9 cellular contexts compared by ENCODE assay signal in the genomic region with DNA sequence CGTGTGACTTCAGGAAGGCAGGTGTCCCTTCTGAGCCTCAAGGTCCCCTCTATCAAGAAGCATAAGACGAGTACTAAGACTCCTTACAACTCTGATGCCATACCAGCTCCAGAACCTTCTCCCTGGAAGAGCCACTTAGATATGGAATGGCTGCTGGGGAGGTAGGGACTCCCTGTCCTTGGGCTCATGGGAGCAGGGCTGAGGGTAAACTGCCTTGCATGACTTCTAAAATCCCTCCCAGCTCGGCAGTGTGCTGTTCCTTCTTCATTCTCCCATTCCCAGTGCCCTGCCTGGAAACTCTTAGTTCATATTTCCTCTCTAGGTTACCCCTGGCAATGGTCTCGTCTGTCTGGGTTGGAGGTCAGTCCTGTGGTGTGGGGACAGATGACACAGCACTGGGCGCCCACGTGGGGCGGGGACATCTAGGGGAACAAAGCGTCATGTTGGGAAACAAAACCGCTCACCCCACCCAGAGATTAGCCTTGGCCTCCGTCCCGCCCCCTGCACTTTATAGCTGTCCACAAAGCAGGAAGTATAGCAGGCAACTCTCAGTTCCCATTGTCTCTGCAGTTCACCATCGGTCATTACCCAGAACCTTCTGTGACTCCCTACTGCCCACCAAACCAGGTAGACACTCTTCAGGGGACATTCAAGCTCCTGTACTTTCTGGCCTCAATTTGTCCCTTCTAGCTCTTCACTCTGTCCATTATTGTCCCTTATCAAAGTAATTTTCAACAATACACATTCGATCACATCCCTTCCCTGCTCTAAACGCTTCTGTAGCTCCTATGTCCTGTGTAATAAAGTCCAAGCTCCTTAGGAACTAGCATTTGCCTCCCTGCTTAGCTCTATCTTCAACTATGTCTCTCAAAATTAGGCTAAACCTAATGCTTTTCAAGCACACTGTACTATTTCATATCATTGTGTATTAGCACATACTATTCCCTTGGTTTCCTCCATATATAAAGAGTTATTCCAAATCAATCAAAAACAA.
DNase-seq lines count a peak whose midpoint lies in the region; ATAC-seq and TF ChIP-seq lines count a peak whose summit lies in the region.
"Had no signal": no experiment of that assay in that cellular context is flagged by ENCODE, and none has a peak within 500 bp of the region (broad histone marks: within the 10 kb centered on the region; RNA-seq: fewer than 3 reads in every experiment).

No MANE protein-coding gene starts in this region.

- H3K27ac ChIP-seq in GM23338 (ENCODE audit: low read depth), result no peak overlapping the region
- H3K27ac ChIP-seq: 22Rv1 had no signal

- peak overlapping the region; percentile 89 for H3K27ac Mint-ChIP-seq in dendritic cell treated with granulocyte-macrophage colony-stimulating factor and Interleukin-4, amounts not matched to agents 40 ng/mL and 50 ng/mL, for 4 days
- no peak overlapping the region for H3K27ac Mint-ChIP-seq in GM23338

- no peaks in the 10 kb centered on the region for H3K9me3 Mint-ChIP-seq in dendritic cell treated with granulocyte-macrophage colony-stimulating factor and Interleukin-4, amounts not matched to agents 40 ng/mL and 50 ng/mL, for 4 days
- no peaks in the 10 kb centered on the region for H3K9me3 Mint-ChIP-seq in GM23338

- peak overlapping the region; percentile 50 for H3K4me3 Mint-ChIP-seq in dendritic cell treated with granulocyte-macrophage colony-stimulating factor and Interleukin-4, amounts not matched to agents 40 ng/mL and 50 ng/mL, for 4 days
- no peak overlapping the region for H3K4me3 Mint-ChIP-seq in GM23338

- no peak overlapping the region for H3K4me3 ChIP-seq in GM23338

- TF ChIP-seq CTCF in GM23338 (conservative IDR thresholded peaks at IDR 0.05; ENCODE audit: low read depth in 2 of 2), result no peak

- peaks cover 86% of the 10 kb centered on the region for H3K4me1 Mint-ChIP-seq in dendritic cell treated with granulocyte-macrophage colony-stimulating factor and Interleukin-4, amounts not matched to agents 40 ng/mL and 50 ng/mL, for 4 days (ENCODE audit: low read depth)
- H3K4me1 Mint-ChIP-seq in GM23338, result peaks cover 25% of the 10 kb centered on the region

- intact Hi-C loops in dendritic cell treated with granulocyte-macrophage colony-stimulating factor and Interleukin-4, amounts not matched to agents 40 ng/mL and 50 ng/mL, for 4 days (cut with micrococcal nuclease), result loop anchor here (1.0 kb wide), 1 partner anchor 13 kb away; no protein-coding TSS in a partner anchor
- intact Hi-C loops in sciatic nerve (cut with DNase I), result no loop called here

- peaks cover 3% of the 10 kb centered on the region for H3K27me3 ChIP-seq in GM23338 (ENCODE audit: insufficient read depth)

- H3F3A ChIP-seq in GM23338 (replicated peaks; ENCODE audit: low read depth), result no peaks in the 10 kb centered on the region

- H3K4me2 ChIP-seq in GM23338, result no peak overlapping the region

- no peaks in the 10 kb centered on the region for H3K9me2 ChIP-seq in GM23338 (ENCODE audit: insufficient read depth)

- H4K20me1 ChIP-seq in GM23338 (replicated peaks; ENCODE audit: insufficient read depth), result no peaks in the 10 kb centered on the region; the same call in 1 of the 2 replicates

- no peaks in the 10 kb centered on the region for H3K36me3 ChIP-seq in GM23338 (ENCODE audit: insufficient read depth)

- H2AFZ ChIP-seq in GM23338, result no peak overlapping the region

- no peaks in the 10 kb centered on the region for H3K27me3 Mint-ChIP-seq in dendritic cell treated with granulocyte-macrophage colony-stimulating factor and Interleukin-4, amounts not matched to agents 40 ng/mL and 50 ng/mL, for 4 days
- H3K27me3 Mint-ChIP-seq in GM23338 (ENCODE audit: insufficient read depth, low read depth, poor library complexity), result peaks cover 7% of the 10 kb centered on the region

- ATAC-seq in sciatic nerve, result peak; percentile 74
- ATAC-seq in GM18858 (IDR thresholded peaks at IDR 0.05; ENCODE audit: unreplicated experiment), result no peak
- ATAC-seq in GM23338, result no peak

- in situ Hi-C loops in KBM-7 (cut with MboI; ENCODE audit: low pct_unique_long_range_greater_than_20kb, low sequenced_read_pairs), result no loop called here

- peaks cover 68% of the 10 kb centered on the region for H3K36me3 Mint-ChIP-seq in dendritic cell treated with granulocyte-macrophage colony-stimulating factor and Interleukin-4, amounts not matched to agents 40 ng/mL and 50 ng/mL, for 4 days (ENCODE audit: low read depth)
- no peaks in the 10 kb centered on the region for H3K36me3 Mint-ChIP-seq in GM23338 (ENCODE audit: low read depth)

- peaks cover 16% of the 10 kb centered on the region for H3K4me1 ChIP-seq in GM23338 (ENCODE audit: insufficient read depth)

- DNase-seq in activated CD4-positive, CD25-positive, alpha-beta regulatory T cell treated with anti-CD3 and anti-CD28 coated beads, Interleukin-2, amount 50 U/mL, for 72 hours, result peak; percentile 31
- no peak for DNase-seq in activated CD4-positive, CD25-positive, alpha-beta regulatory T cell (lab: John Stamatoyannopoulos, UW)
- DNase-seq in KBM-7 (peak; percentile 87), sciatic nerve (ENCODE audit: low spot score) (peak; percentile 85), NCI-H510A (lab: John Stamatoyannopoulos, UW) (no peak), GM23338 (ENCODE audit: low spot score) (no peak)

- no peaks in the 10 kb centered on the region for H3K79me2 ChIP-seq in GM23338 (replicated peaks; ENCODE audit: insufficient read depth)

TF ChIP-seq in GM23338, 12 proteins besides CTCF, POLR2A, EP300 and RAD21 (continues in another document):
- TF ChIP-seq EZH2phosphoT487 (IDR thresholded peaks at IDR 0.05; ENCODE audit: unreplicated experiment) (no peak), ZNF114 (CRISPR knock-in tag; IDR thresholded peaks at IDR 0.05) (no peak), NANOG (IDR thresholded peaks at IDR 0.05; ENCODE audit: borderline replicate concordance) (no peak), ZNF331 (CRISPR knock-in tag; IDR thresholded peaks at IDR 0.05; ENCODE audit: low read depth) (no peak), POLR2AphosphoS5 (IDR thresholded peaks at IDR 0.05; ENCODE audit: low read depth) (no peak), JUNB (IDR thresholded peaks at IDR 0.05; ENCODE audit: unreplicated experiment) (no peak)
- TF ChIP-seq, protein P1, sequence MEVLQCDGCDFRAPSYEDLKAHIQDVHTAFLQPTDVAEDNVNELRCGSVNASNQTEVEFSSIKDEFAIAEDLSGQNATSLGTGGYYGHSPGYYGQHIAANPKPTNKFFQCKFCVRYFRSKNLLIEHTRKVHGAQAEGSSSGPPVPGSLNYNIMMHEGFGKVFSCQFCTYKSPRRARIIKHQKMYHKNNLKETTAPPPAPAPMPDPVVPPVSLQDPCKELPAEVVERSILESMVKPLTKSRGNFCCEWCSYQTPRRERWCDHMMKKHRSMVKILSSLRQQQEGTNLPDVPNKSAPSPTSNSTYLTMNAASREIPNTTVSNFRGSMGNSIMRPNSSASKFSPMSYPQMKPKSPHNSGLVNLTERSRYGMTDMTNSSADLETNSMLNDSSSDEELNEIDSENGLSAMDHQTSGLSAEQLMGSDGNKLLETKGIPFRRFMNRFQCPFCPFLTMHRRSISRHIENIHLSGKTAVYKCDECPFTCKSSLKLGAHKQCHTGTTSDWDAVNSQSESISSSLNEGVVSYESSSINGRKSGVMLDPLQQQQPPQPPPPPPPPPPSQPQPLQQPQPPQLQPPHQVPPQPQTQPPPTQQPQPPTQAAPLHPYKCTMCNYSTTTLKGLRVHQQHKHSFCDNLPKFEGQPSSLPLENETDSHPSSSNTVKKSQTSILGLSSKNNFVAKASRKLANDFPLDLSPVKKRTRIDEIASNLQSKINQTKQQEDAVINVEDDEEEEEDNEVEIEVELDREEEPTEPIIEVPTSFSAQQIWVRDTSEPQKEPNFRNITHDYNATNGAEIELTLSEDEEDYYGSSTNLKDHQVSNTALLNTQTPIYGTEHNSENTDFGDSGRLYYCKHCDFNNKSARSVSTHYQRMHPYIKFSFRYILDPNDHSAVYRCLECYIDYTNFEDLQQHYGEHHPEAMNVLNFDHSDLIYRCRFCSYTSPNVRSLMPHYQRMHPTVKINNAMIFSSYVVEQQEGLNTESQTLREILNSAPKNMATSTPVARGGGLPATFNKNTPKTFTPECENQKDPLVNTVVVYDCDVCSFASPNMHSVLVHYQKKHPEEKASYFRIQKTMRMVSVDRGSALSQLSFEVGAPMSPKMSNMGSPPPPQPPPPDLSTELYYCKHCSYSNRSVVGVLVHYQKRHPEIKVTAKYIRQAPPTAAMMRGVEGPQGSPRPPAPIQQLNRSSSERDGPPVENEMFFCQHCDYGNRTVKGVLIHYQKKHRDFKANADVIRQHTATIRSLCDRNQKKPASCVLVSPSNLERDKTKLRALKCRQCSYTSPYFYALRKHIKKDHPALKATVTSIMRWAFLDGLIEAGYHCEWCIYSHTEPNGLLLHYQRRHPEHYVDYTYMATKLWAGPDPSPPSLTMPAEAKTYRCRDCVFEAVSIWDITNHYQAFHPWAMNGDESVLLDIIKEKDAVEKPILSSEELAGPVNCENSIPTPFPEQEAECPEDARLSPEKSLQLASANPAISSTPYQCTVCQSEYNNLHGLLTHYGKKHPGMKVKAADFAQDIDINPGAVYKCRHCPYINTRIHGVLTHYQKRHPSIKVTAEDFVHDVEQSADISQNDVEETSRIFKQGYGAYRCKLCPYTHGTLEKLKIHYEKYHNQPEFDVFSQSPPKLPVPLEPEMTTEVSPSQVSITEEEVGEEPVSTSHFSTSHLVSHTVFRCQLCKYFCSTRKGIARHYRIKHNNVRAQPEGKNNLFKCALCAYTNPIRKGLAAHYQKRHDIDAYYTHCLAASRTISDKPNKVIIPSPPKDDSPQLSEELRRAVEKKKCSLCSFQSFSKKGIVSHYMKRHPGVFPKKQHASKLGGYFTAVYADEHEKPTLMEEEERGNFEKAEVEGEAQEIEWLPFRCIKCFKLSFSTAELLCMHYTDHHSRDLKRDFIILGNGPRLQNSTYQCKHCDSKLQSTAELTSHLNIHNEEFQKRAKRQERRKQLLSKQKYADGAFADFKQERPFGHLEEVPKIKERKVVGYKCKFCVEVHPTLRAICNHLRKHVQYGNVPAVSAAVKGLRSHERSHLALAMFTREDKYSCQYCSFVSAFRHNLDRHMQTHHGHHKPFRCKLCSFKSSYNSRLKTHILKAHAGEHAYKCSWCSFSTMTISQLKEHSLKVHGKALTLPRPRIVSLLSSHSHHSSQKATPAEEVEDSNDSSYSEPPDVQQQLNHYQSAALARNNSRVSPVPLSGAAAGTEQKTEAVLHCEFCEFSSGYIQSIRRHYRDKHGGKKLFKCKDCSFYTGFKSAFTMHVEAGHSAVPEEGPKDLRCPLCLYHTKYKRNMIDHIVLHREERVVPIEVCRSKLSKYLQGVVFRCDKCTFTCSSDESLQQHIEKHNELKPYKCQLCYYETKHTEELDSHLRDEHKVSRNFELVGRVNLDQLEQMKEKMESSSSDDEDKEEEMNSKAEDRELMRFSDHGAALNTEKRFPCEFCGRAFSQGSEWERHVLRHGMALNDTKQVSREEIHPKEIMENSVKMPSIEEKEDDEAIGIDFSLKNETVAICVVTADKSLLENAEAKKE (CRISPR knock-in tag; IDR thresholded peaks at IDR 0.05), result no peak

Comparison
In these comparisons a context has a peak if more than half of its experiments do, and no peak if none do; other contexts are left out.
1. DNase-seq: peak in activated CD4-positive, CD25-positive, alpha-beta regulatory T cell treated with anti-CD3 and anti-CD28 coated beads, Interleukin-2, amount 50 U/mL, for 72 hours (single experiment), KBM-7 (single experiment) and sciatic nerve (single experiment); none in activated CD4-positive, CD25-positive, alpha-beta regulatory T cell (0 of 4), NCI-H510A (single experiment) and GM23338 (single experiment).